Comparison of ENCODE assay signal across 1 cellular context in the genomic region with DNA sequence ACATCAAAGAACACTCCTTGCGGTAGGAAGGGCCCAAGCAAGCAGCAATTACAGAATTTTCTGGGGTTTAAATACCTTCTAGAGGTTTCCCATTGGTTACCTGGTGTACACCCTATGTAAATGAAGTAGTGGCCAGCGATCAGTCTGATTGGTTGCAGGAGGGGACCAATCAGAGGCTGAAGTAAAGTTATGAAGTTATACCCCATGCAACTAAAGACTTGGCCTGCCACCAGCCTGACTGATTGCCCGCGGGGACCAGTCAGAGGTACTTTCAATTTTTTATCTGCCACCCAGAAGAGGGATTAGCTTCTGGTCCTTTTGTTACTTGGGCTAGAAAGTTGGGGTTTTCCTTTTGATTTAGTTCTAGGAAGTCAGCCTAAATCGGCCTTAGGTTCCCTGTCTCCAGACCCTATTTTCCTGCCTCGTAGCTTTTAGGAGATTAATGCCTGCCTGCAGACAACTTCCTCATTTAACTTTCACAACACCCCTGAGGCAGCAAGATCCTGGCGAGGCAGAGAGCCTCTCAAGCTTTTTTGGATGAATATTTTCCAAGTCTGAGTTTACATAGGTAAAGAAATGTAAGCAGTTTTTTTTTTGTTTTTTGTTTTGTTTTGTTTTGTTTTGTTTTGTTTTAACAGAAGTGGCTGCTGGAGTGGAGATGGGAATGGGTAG.
TF ChIP-seq lines count a peak whose summit lies in the region.

No MANE protein-coding gene starts in this region.

TF ChIP-seq in WTC11, 78 proteins besides CTCF, POLR2A, EP300 and RAD21 (continued from another document):
- TF ChIP-seq ZNF532 (CRISPR knock-in tag; IDR thresholded peaks at IDR 0.05; ENCODE audit: borderline replicate concordance) (no peak), TEAD4 (CRISPR knock-in tag; IDR thresholded peaks at IDR 0.05) (no peak), CDX4 (CRISPR knock-in tag; IDR thresholded peaks at IDR 0.05; ENCODE audit: borderline replicate concordance) (no peak), ZNF232 (CRISPR knock-in tag; IDR thresholded peaks at IDR 0.05) (no peak), FOXP1 (CRISPR knock-in tag; IDR thresholded peaks at IDR 0.05; ENCODE audit: borderline replicate concordance) (no peak), MYBL2 (CRISPR knock-in tag; IDR thresholded peaks at IDR 0.05) (no peak), NFE2L1 (CRISPR knock-in tag; IDR thresholded peaks at IDR 0.05) (no peak), ZNF423 (CRISPR knock-in tag; IDR thresholded peaks at IDR 0.05) (no peak)
- TF ChIP-seq, protein P1, sequence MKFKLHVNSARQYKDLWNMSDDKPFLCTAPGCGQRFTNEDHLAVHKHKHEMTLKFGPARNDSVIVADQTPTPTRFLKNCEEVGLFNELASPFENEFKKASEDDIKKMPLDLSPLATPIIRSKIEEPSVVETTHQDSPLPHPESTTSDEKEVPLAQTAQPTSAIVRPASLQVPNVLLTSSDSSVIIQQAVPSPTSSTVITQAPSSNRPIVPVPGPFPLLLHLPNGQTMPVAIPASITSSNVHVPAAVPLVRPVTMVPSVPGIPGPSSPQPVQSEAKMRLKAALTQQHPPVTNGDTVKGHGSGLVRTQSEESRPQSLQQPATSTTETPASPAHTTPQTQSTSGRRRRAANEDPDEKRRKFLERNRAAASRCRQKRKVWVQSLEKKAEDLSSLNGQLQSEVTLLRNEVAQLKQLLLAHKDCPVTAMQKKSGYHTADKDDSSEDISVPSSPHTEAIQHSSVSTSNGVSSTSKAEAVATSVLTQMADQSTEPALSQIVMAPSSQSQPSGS (CRISPR knock-in tag; IDR thresholded peaks at IDR 0.05; ENCODE audit: borderline replicate concordance, low read depth): no peak
